In the genomic region with DNA sequence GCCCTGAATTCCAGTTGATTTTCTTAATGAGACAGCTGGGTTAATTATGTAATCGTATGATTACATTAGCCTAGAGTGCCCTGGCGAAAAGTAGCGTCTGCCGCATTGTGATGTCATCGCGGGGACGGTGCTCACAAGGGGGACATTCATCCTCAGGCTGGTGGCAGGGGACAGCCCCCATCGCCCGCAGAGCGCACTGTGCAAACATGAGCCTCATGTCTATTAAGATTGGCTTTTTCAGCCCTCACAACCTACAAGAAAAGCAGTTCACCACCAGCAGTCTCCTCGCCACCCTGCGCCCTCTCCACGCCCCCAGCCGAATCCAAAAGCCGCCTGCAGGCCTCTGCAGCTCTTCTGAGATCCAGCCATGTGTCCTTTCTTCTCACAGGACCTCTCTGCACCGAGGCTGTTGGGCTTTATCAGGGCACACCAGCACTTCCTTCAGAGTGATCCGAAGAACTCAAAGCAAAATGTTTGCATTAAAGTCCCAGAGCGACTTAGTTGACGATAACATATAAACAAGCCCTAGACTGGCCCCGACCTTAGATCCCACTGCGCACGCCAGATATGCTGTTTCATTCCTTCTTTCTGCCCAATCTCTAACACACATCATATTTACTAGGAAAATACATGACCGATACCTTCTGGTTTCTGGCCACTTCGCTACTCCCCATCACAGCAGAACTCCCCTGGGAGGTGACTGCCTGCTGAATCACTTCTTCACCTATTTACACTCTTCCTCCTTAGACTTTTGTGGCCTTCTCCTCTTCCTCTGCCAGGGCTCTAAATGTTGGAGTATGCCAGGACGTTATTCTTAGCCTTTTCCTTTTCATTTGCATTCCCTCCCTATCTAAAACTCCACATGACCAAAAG, we compare ENCODE assay signal across 14 cellular contexts.
DNase-seq lines count a peak whose midpoint lies in the region; ATAC-seq, FAIRE-seq and TF ChIP-seq lines count a peak whose summit lies in the region.
"Had no signal": no experiment of that assay in that cellular context is flagged by ENCODE, and none has a peak within 500 bp of the region (broad histone marks: within the 10 kb centered on the region; RNA-seq: fewer than 3 reads in every experiment).

No MANE protein-coding gene starts in this region.

- no peak for TF ChIP-seq CTCF in colonic mucosa (IDR thresholded peaks at IDR 0.05)

- DNase-seq in SK-N-DZ (ENCODE audit: low spot score): peak; percentile 26
- DNase-seq in colonic mucosa: peak; percentile 15
- DNase-seq in inferior parietal cortex (ENCODE audit: extremely low spot score): peak; percentile 65
- DNase-seq in GM19239 (ENCODE audit: insufficient read length, low spot score): no peak
- DNase-seq in HPDE6-E6E7 (ENCODE audit: extremely low spot score): no peak
- DNase-seq: activated CD4-positive, alpha-beta T cell treated with anti-CD3 and anti-CD28 coated beads, Interleukin-2, amount 50 U/mL, for 1 hour; activated T-cell treated with anti-CD3 and anti-CD28 coated beads, Interleukin-2, amount 50 U/mL, for 72 hours; immature natural killer cell; mucosa of descending colon; NCI-H2081; NCI-H82; tibial artery had no signal

- H3K36me3 ChIP-seq in colonic mucosa: no peaks in the 10 kb centered on the region

- intact Hi-C loops in colonic mucosa (cut with DNase I): no loop called here

- H3K27ac ChIP-seq in colonic mucosa: no peak overlapping the region
- peak overlapping the region; percentile 33 for H3K27ac ChIP-seq in temporal lobe (ENCODE audit: low read depth, low read length)
- H3K27ac ChIP-seq: tibial artery had no signal

- no peaks in the 10 kb centered on the region for H3K4me1 ChIP-seq in colonic mucosa
- H3K4me1 ChIP-seq: tibial artery had no signal

- H3K27me3 ChIP-seq in colonic mucosa: no peaks in the 10 kb centered on the region
- H3K27me3 ChIP-seq: tibial artery had no signal

- no peaks in the 10 kb centered on the region for H3K9me3 ChIP-seq in colonic mucosa
- H3K9me3 ChIP-seq: mucosa of descending colon had no signal

- ATAC-seq in HG03521 (IDR thresholded peaks at IDR 0.05; ENCODE audit: unreplicated experiment): no peak
- ATAC-seq: activated T-cell treated with anti-CD3 and anti-CD28 coated beads, Interleukin-2, amount 50 U/mL, for 72 hours; mucosa of descending colon had no signal

- H3K4me3 ChIP-seq in colonic mucosa: no peak overlapping the region
- H3K4me3 ChIP-seq: mucosa of descending colon, tibial artery had no signal

- FAIRE-seq in GM19239 (lab: Jason Lieb, UNC): no peak

- no peak overlapping the region for H3K9ac ChIP-seq in colonic mucosa (ENCODE audit: low read depth in 2 of 2, low read length in 2 of 2)

Comparison
In these comparisons a context has a peak if more than half of its experiments do, and no peak if none do; other contexts are left out.
1. DNase-seq: peak in SK-N-DZ (single experiment), colonic mucosa (single experiment) and inferior parietal cortex (single experiment); none in GM19239 (single experiment) and HPDE6-E6E7 (single experiment).